16 cellular contexts compared by ENCODE assay signal in genomic region chr15:64869501-64869900, GRCh38. TPM values are rescaled to one million over a fixed set of nuclear protein-coding genes. Genes with fewer than 3 reads are reported as not detected.
"Had no signal": no experiment of that assay in that cellular context is flagged by ENCODE, and none has a peak within 500 bp of the region (broad histone marks: within the 10 kb centered on the region; RNA-seq: fewer than 3 reads in every experiment).

No MANE protein-coding gene starts in this region.

- H3K9me3 Mint-ChIP-seq: activated naive CD4-positive, alpha-beta T cell treated with anti-CD3 and anti-CD28 coated beads, Interleukin-2, amount 50 U/mL, for 72 hours; activated T-cell treated with anti-CD3 and anti-CD28 coated beads, Interleukin-2, amount 50 U/mL, for 24 hours; stimulated activated naive CD8-positive, alpha-beta T cell treated with anti-CD3 and anti-CD28 coated beads, Interleukin-15, Interleukin-2, amounts not matched to agents 100 ng/mL and 50 ng/mL, for 24 hours; type B pancreatic cell had no signal

- H3K27ac Mint-ChIP-seq: activated CD8-positive, alpha-beta memory T cell treated with anti-CD3 and anti-CD28 coated beads, Interleukin-2, amount 10 ng/mL, durations not matched to agents 7 days and 5 days; activated naive CD4-positive, alpha-beta T cell treated with anti-CD3 and anti-CD28 coated beads, Interleukin-2, amount 50 U/mL, for 72 hours; activated T-cell treated with anti-CD3 and anti-CD28 coated beads, Interleukin-2, amount 50 U/mL, for 24 hours; stimulated activated naive CD8-positive, alpha-beta T cell treated with anti-CD3 and anti-CD28 coated beads, Interleukin-15, Interleukin-2, amounts not matched to agents 100 ng/mL and 50 ng/mL, for 24 hours; type B pancreatic cell had no signal

- DNase-seq: activated CD4-positive, alpha-beta T cell treated with anti-CD3 and anti-CD28 coated beads, Interleukin-2, amount 50 U/mL, for 4 hours; activated CD8-positive, alpha-beta memory T cell treated with anti-CD3 and anti-CD28 coated beads, Interleukin-2, amount 10 ng/mL, durations not matched to agents 7 days and 5 days; activated effector memory CD4-positive, alpha-beta T cell treated with Interleukin-2 at 50 U/mL for 16 hours; activated T-cell treated with anti-CD3 and anti-CD28 coated beads, Interleukin-2, amount 50 U/mL, for 24 hours; amygdala; body of pancreas; caudate nucleus; colonic mucosa; effector CD8-positive, alpha-beta T cell; foreskin keratinocyte; stimulated activated CD4-positive, alpha-beta T cell treated with anti-CD3 and anti-CD28 coated beads, Interleukin-4, amount 100 ng/mL, for 24 hours; stimulated activated CD8-positive, alpha-beta memory T cell treated with anti-CD3 and anti-CD28 coated beads, Interleukin-4, amount 100 ng/mL, for 48 hours had no signal

- ATAC-seq: activated CD8-positive, alpha-beta memory T cell treated with anti-CD3 and anti-CD28 coated beads, Interleukin-2, amount 10 ng/mL, durations not matched to agents 7 days and 5 days; activated naive CD4-positive, alpha-beta T cell treated with anti-CD3 and anti-CD28 coated beads, Interleukin-2, amount 50 U/mL, for 72 hours; body of pancreas; foreskin keratinocyte; right cardiac atrium had no signal

- H3K4me3 Mint-ChIP-seq: activated CD8-positive, alpha-beta memory T cell treated with anti-CD3 and anti-CD28 coated beads, Interleukin-2, amount 10 ng/mL, durations not matched to agents 7 days and 5 days; activated T-cell treated with anti-CD3 and anti-CD28 coated beads, Interleukin-2, amount 50 U/mL, for 24 hours; stimulated activated naive CD8-positive, alpha-beta T cell treated with anti-CD3 and anti-CD28 coated beads, Interleukin-15, Interleukin-2, amounts not matched to agents 100 ng/mL and 50 ng/mL, for 24 hours; type B pancreatic cell had no signal

- H3K27me3 Mint-ChIP-seq: activated CD8-positive, alpha-beta memory T cell treated with anti-CD3 and anti-CD28 coated beads, Interleukin-2, amount 10 ng/mL, durations not matched to agents 7 days and 5 days; activated T-cell treated with anti-CD3 and anti-CD28 coated beads, Interleukin-2, amount 50 U/mL, for 24 hours; stimulated activated naive CD8-positive, alpha-beta T cell treated with anti-CD3 and anti-CD28 coated beads, Interleukin-15, Interleukin-2, amounts not matched to agents 100 ng/mL and 50 ng/mL, for 24 hours; type B pancreatic cell had no signal

- H3K36me3 Mint-ChIP-seq: activated naive CD4-positive, alpha-beta T cell treated with anti-CD3 and anti-CD28 coated beads, Interleukin-2, amount 50 U/mL, for 72 hours had no signal

RNA-seq across cellular contexts. Expression of gene PIF1, which starts 44.1 kb away (rescaled TPM):
- total RNA-seq: body of pancreas had no signal
